Comparison of ENCODE assay signal across 8 cellular contexts in genomic region chr7:129607471-129608120, GRCh38. TPM values are rescaled to one million over a fixed set of nuclear protein-coding genes. Genes with fewer than 3 reads are reported as not detected.
DNase-seq lines count a peak whose midpoint lies in the region; ATAC-seq, FAIRE-seq and TF ChIP-seq lines count a peak whose summit lies in the region.

No MANE protein-coding gene starts in this region.

- H3K27me3 ChIP-seq in heart right ventricle, result no peaks in the 10 kb centered on the region

- H3K9me3 ChIP-seq in heart right ventricle, result no peaks in the 10 kb centered on the region

- DNase-seq in heart right ventricle (no peak), left cardiac atrium (no peak), NCI-H2227 treated with DMSO at 0.1 percent for 48 hours (lab: John Stamatoyannopoulos, UW) (peak; percentile 32), immature natural killer cell (peak; percentile 40 to 58 (median 44)), RCC 7860 (ENCODE audit: low spot score) (no peak), NCI-H2029 treated with DMSO at 0.1 percent for 48 hours (lab: John Stamatoyannopoulos, UW) (no peak), ecto neural progenitor cell (ENCODE audit: low spot score) (no peak)

- no peak overlapping the region for H3K4me3 Mint-ChIP-seq in activated T-helper 17 cell treated with anti-CD3 and anti-CD28 coated beads, Interleukin-2, amount 50 U/mL, for 72 hours
- H3K4me3 Mint-ChIP-seq in immature natural killer cell, result no peak overlapping the region

- H3K4me3 ChIP-seq in heart right ventricle, result no peak overlapping the region

- no peak for ATAC-seq in heart right ventricle
- no peak for ATAC-seq in left cardiac atrium
- ATAC-seq in activated T-helper 17 cell treated with anti-CD3 and anti-CD28 coated beads, Interleukin-2, amount 50 U/mL, for 72 hours (replicated peaks), result no peak

- H3K27me3 Mint-ChIP-seq in activated T-helper 17 cell treated with anti-CD3 and anti-CD28 coated beads, Interleukin-2, amount 50 U/mL, for 72 hours, result no peaks in the 10 kb centered on the region
- peaks cover 5 to 11% (median 7%) of the 10 kb centered on the region in 3 donors for H3K27me3 Mint-ChIP-seq in immature natural killer cell (ENCODE audit: low read depth in 3 of 3)

- H3K36me3 Mint-ChIP-seq in activated T-helper 17 cell treated with anti-CD3 and anti-CD28 coated beads, Interleukin-2, amount 50 U/mL, for 72 hours (ENCODE audit: low read depth), result peaks cover 30% of the 10 kb centered on the region
- H3K36me3 Mint-ChIP-seq in immature natural killer cell, result no peaks in the 10 kb centered on the region

- no peak overlapping the region for H3K27ac ChIP-seq in heart right ventricle

- peaks cover 36% of the 10 kb centered on the region for H3K4me1 Mint-ChIP-seq in activated T-helper 17 cell treated with anti-CD3 and anti-CD28 coated beads, Interleukin-2, amount 50 U/mL, for 72 hours
- peaks cover 62 to 73% of the 10 kb centered on the region in 2 donors for H3K4me1 Mint-ChIP-seq in immature natural killer cell

- no peaks in the 10 kb centered on the region for H3K9me3 Mint-ChIP-seq in activated T-helper 17 cell treated with anti-CD3 and anti-CD28 coated beads, Interleukin-2, amount 50 U/mL, for 72 hours
- no peaks in the 10 kb centered on the region for H3K9me3 Mint-ChIP-seq in immature natural killer cell

- TF ChIP-seq CTCF in heart right ventricle (IDR thresholded peaks at IDR 0.05), result peak in 7 of 9 donors; percentile 24 to 59 (median 35)

- FAIRE-seq in RCC 7860 (lab: Jason Lieb, UNC), result no peak

- intact Hi-C loops in heart right ventricle (cut with DNase I), result no loop called here
- intact Hi-C loops in left cardiac atrium (cut with DNase I), result no loop called here

- peaks cover 0 to 18% (median 0%) of the 10 kb centered on the region in 9 donors for H3K36me3 ChIP-seq in heart right ventricle

- peaks cover 0 to 37% (median 12%) of the 10 kb centered on the region in 9 donors for H3K4me1 ChIP-seq in heart right ventricle

- peak overlapping the region; percentile 5 for H3K27ac Mint-ChIP-seq in activated T-helper 17 cell treated with anti-CD3 and anti-CD28 coated beads, Interleukin-2, amount 50 U/mL, for 72 hours
- peak overlapping the region in 3 of 6 donors; percentile 12 to 89 (median 54) for H3K27ac Mint-ChIP-seq in immature natural killer cell

- WGBS in heart right ventricle, 2 donors, result 72 to 79% methylated on average over 7 of the region's 7 CpGs

RNA-seq across cellular contexts. Expression of gene NRF1, which starts 3.9 kb away (rescaled TPM):
- 10 to 100 TPM in 8 of 10 donors, 1 to 10 TPM in 2; 8.3 to 16.0 (median 13.0) TPM for total RNA-seq in heart right ventricle
- polyA plus RNA-seq in heart right ventricle, result 1 to 10 TPM; 4.9 to 9.6 TPM
- 10 to 100 TPM; 10.0 to 15.4 TPM for total RNA-seq in left cardiac atrium
- 10 to 100 TPM; 15.3 to 22.5 TPM for total RNA-seq in activated T-helper 17 cell treated with anti-CD3 and anti-CD28 coated beads, Interleukin-2, amount 50 U/mL, for 72 hours
- polyA plus RNA-seq in immature natural killer cell, result 10 to 100 TPM in 2 of 3 donors, 1 to 10 TPM in 1; 9.8 to 24.7 (median 12.7) TPM

Comparison
In these comparisons a context has a peak if more than half of its experiments do, and no peak if none do; other contexts are left out.
1. DNase-seq: peak in NCI-H2227 treated with DMSO at 0.1 percent for 48 hours (single experiment) and immature natural killer cell (3 of 3); none in heart right ventricle (0 of 2), left cardiac atrium (single experiment), RCC 7860 (single experiment), NCI-H2029 treated with DMSO at 0.1 percent for 48 hours (single experiment) and ecto neural progenitor cell (single experiment).